Comparison of ENCODE assay signal across 1 cellular context in genomic region chr2:149597050-149598013, GRCh38.
A peak's percentile ranks its signal among the peaks of the same experiment; 100 is the strongest.
TF ChIP-seq lines count a peak whose summit lies in the region.

No MANE protein-coding gene starts in this region.

TF ChIP-seq in GM12878, 131 proteins besides CTCF, POLR2A, EP300 and RAD21 (continued from another document):
- TF ChIP-seq SKIL (IDR thresholded peaks at IDR 0.05; ENCODE audit: low read depth, poor library complexity, severe bottlenecking) (peak; percentile 31), CREB1 (IDR thresholded peaks at IDR 0.05; ENCODE audit: low read depth) (peak; percentile 26; the same call in 1 of the 2 replicates), CHD1 (IDR thresholded peaks at IDR 0.05; ENCODE audit: low read depth, low read length) (no peak), MTA2 (IDR thresholded peaks at IDR 0.05; ENCODE audit: low read depth) (0 out of 2 replicates have a peak, but pooled peaks have one; percentile 32), FOS (IDR thresholded peaks at IDR 0.05; ENCODE audit: borderline replicate concordance, extremely low read depth, insufficient read length) (no peak), ATF7 (IDR thresholded peaks at IDR 0.05; ENCODE audit: low read depth) (peak; percentile 56), EZH2 (IDR thresholded peaks at IDR 0.05; ENCODE audit: borderline replicate concordance, control insufficient read depth, low read depth, low read length) (no peak), ATF2 (IDR thresholded peaks at IDR 0.05; ENCODE audit: low read length) (peak; percentile 52; the same call in 1 of the 2 replicates), RUNX3 (IDR thresholded peaks at IDR 0.05; ENCODE audit: low read length) (peak; percentile 45)
